Comparison of ENCODE assay signal across 19 cellular contexts in the genomic region with DNA sequence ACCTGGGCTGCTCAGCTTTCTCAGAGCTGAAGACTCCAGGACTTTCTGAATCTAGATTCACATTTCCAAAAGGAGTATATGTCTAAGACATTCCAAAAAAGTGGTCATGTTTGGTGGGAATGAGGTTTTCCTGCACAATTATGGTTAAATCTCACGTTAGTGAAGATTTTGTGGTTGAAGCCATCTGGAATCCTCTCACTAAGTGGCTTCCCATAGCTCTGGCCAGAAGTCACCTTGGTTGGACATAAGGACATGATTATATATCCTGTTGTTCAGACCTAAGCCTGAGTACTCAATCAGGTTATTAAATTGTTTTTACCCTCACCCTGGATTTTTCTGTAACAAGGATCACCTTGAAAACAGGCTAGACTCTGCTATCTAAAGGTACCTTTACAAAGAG.
DNase-seq lines count a peak whose midpoint lies in the region; ATAC-seq and TF ChIP-seq lines count a peak whose summit lies in the region.
"Had no signal": no experiment of that assay in that cellular context is flagged by ENCODE, and none has a peak within 500 bp of the region (broad histone marks: within the 10 kb centered on the region; RNA-seq: fewer than 3 reads in every experiment).

No MANE protein-coding gene starts in this region.

- TF ChIP-seq POLR2A in tibial nerve (IDR thresholded peaks at IDR 0.05), result no peak

- no peaks in the 10 kb centered on the region for H3K36me3 ChIP-seq in tibial nerve
- H3K36me3 ChIP-seq: BLaER1 treated with 17β-estradiol and CSF1 and Interleukin-3, amounts not matched to agents 10 nM and 100 nM; MG63; SJSA1 had no signal

- no peak for TF ChIP-seq EP300 in tibial nerve (IDR thresholded peaks at IDR 0.05)

- no peaks in the 10 kb centered on the region for H3K4me1 ChIP-seq in right cardiac atrium (ENCODE audit: control insufficient read depth, insufficient read depth, low read length)
- no peaks in the 10 kb centered on the region for H3K4me1 ChIP-seq in tibial nerve
- H3K4me1 ChIP-seq: BLaER1 treated with 17β-estradiol and CSF1 and Interleukin-3, amounts not matched to agents 10 nM and 100 nM; Caco-2; SJSA1 had no signal

- intact Hi-C loops in Right ventricle myocardium superior (cut with DNase I), result loop anchor here (5.0 to 10.0 kb wide), 2 partner anchors 75 to 133 kb away; no protein-coding TSS in a partner anchor
- intact Hi-C loops in right cardiac atrium (cut with DNase I), result loop anchor here in 2 of 4 donors (5.0 kb wide), 3 partner anchors 75 to 135 kb away; no protein-coding TSS in a partner anchor

- ATAC-seq in Right ventricle myocardium superior (ENCODE audit: poor library complexity) (peak; percentile 72), right cardiac atrium (peak; percentile 13 to 29), GM19328 (IDR thresholded peaks at IDR 0.05; ENCODE audit: unreplicated experiment) (no peak)
- ATAC-seq: Panc1 had no signal

- H3K27ac ChIP-seq in right cardiac atrium (ENCODE audit: low read length), result peak overlapping the region; percentile 90
- H3K27ac ChIP-seq in tibial nerve, result no peak overlapping the region
- H3K27ac ChIP-seq: BLaER1 treated with 17β-estradiol and CSF1 and Interleukin-3, amounts not matched to agents 10 nM and 100 nM; SJSA1 had no signal

- H3K27me3 ChIP-seq in right cardiac atrium (ENCODE audit: control insufficient read depth, insufficient read depth) (no peaks in the 10 kb centered on the region), tibial nerve (no peaks in the 10 kb centered on the region)
- H3K27me3 ChIP-seq: BLaER1 treated with 17β-estradiol and CSF1 and Interleukin-3, amounts not matched to agents 10 nM and 100 nM; MG63; SJSA1 had no signal

- H3K9me3 ChIP-seq in right cardiac atrium (ENCODE audit: control insufficient read depth, low read length) (no peaks in the 10 kb centered on the region), tibial nerve (peaks cover 0 to 18% (median 6%) of the 10 kb centered on the region in 4 donors)
- H3K9me3 ChIP-seq: SJSA1 had no signal

- H3K4me3 ChIP-seq in AG10803 (ENCODE audit: low read length) (no peak overlapping the region), right cardiac atrium (ENCODE audit: low read length) (no peak overlapping the region), tibial nerve (no peak overlapping the region)
- H3K4me3 ChIP-seq: BLaER1 treated with 17β-estradiol and CSF1 and Interleukin-3, amounts not matched to agents 10 nM and 100 nM; MG63; SJSA1 had no signal

- TF ChIP-seq CTCF in AG10803 (conservative IDR thresholded peaks at IDR 0.05; ENCODE audit: low read length) (no peak), tibial nerve (IDR thresholded peaks at IDR 0.05) (no peak)

- DNase-seq in AG10803 (ENCODE audit: low read depth), result peak; percentile 54
- peak; percentile 20 for DNase-seq in EH (ENCODE audit: low read depth)
- DNase-seq in Right ventricle myocardium superior, result no peak
- no peak for DNase-seq in right cardiac atrium
- no peak for DNase-seq in DMS153 treated with DMSO at 0.1 percent for 48 hours (lab: John Stamatoyannopoulos, UW; ENCODE audit: unreplicated experiment)
- DNase-seq in tibial nerve (ENCODE audit: low spot score in 2 of 2), result no peak
- DNase-seq: Caco-2; CD4-positive, alpha-beta memory T cell; DMS 273 treated with DMSO at 0.1 percent for 48 hours; GDM1; Karpas-422; NCI-H226; NCI-H524 treated with DMSO at 0.1 percent for 48 hours; NCI-H82 had no signal

- WGBS in right cardiac atrium, result 44% methylated on average over 1 of the region's 1 CpG
- 70 to 80% methylated on average over 1 of the region's 1 CpG for WGBS in tibial nerve, 2 donors

Comparison
In these comparisons a context has a peak if more than half of its experiments do, and no peak if none do; other contexts are left out.
1. DNase-seq: peak in AG10803 (single experiment) and EH (single experiment); none in Right ventricle myocardium superior (single experiment), right cardiac atrium (0 of 3), DMS153 treated with DMSO at 0.1 percent for 48 hours (single experiment) and tibial nerve (0 of 2).